ENCODE assay signal across 22 cellular contexts in genomic region chrX:134181261-134181660, GRCh38. TPM values are rescaled to one million over a fixed set of nuclear protein-coding genes. Genes with fewer than 3 reads are reported as not detected.
"Had no signal": no experiment of that assay in that cellular context is flagged by ENCODE, and none has a peak within 500 bp of the region (broad histone marks: within the 10 kb centered on the region; RNA-seq: fewer than 3 reads in every experiment).

No MANE protein-coding gene starts in this region.

- H3K27me3 ChIP-seq: upper lobe of right lung had no signal

- H3K9me3 Mint-ChIP-seq: activated T-cell treated with anti-CD3 and anti-CD28 coated beads, Interleukin-2, amount 50 U/mL, for 72 hours; dendritic cell treated with granulocyte-macrophage colony-stimulating factor and Interleukin-4, amounts not matched to agents 40 ng/mL and 50 ng/mL, for 4 days; memory B cell; naive thymus-derived CD8-positive, alpha-beta T cell; stimulated activated naive B cell treated with anti-CD40 and anti-IgM and Interleukin-4, amounts not matched to agents 10 μg/mL and 1 μg/mL and 100 μg/mL, for 72 hours had no signal

- H3K36me3 Mint-ChIP-seq: memory B cell; naive thymus-derived CD8-positive, alpha-beta T cell; stimulated activated naive B cell treated with anti-CD40 and anti-IgM and Interleukin-4, amounts not matched to agents 10 μg/mL and 1 μg/mL and 100 μg/mL, for 72 hours had no signal

- H3K27ac ChIP-seq: foreskin keratinocyte, spleen, thoracic aorta, upper lobe of right lung, VCaP had no signal

- H3K4me1 Mint-ChIP-seq: memory B cell; stimulated activated naive B cell treated with anti-CD40 and anti-IgM and Interleukin-4, amounts not matched to agents 10 μg/mL and 1 μg/mL and 100 μg/mL, for 72 hours had no signal

- ATAC-seq: activated T-cell treated with anti-CD3 and anti-CD28 coated beads, Interleukin-2, amount 50 U/mL, for 72 hours; foreskin keratinocyte; left ventricle myocardium superior; naive thymus-derived CD8-positive, alpha-beta T cell; stimulated activated naive B cell treated with anti-CD40 and anti-IgM and Interleukin-4, amounts not matched to agents 10 μg/mL and 1 μg/mL and 100 μg/mL, for 72 hours; upper lobe of right lung had no signal

- H3K4me1 ChIP-seq: foreskin keratinocyte, upper lobe of right lung had no signal

- H3K27ac Mint-ChIP-seq: activated T-cell treated with anti-CD3 and anti-CD28 coated beads, Interleukin-2, amount 50 U/mL, for 72 hours; dendritic cell treated with granulocyte-macrophage colony-stimulating factor and Interleukin-4, amounts not matched to agents 40 ng/mL and 50 ng/mL, for 4 days; memory B cell; naive thymus-derived CD8-positive, alpha-beta T cell; stimulated activated naive B cell treated with anti-CD40 and anti-IgM and Interleukin-4, amounts not matched to agents 10 μg/mL and 1 μg/mL and 100 μg/mL, for 72 hours had no signal

- H3K36me3 ChIP-seq: spleen, thoracic aorta, upper lobe of right lung had no signal

- FAIRE-seq: bronchial epithelial cell had no signal

- H3K4me3 Mint-ChIP-seq: activated T-cell treated with anti-CD3 and anti-CD28 coated beads, Interleukin-2, amount 50 U/mL, for 72 hours; dendritic cell treated with granulocyte-macrophage colony-stimulating factor and Interleukin-4, amounts not matched to agents 40 ng/mL and 50 ng/mL, for 4 days; memory B cell; naive thymus-derived CD8-positive, alpha-beta T cell; stimulated activated naive B cell treated with anti-CD40 and anti-IgM and Interleukin-4, amounts not matched to agents 10 μg/mL and 1 μg/mL and 100 μg/mL, for 72 hours had no signal

- H3K4me3 ChIP-seq: spleen, thoracic aorta, upper lobe of right lung had no signal

- DNase-seq: activated CD4-positive, alpha-beta T cell treated with anti-CD3 and anti-CD28 coated beads, Interleukin-2, amount 50 U/mL, for 4 hours; activated effector memory CD4-positive, alpha-beta T cell treated with anti-CD3 and anti-CD28 coated beads, Interleukin-2, amount 50 U/mL, for 16 hours; activated naive CD4-positive, alpha-beta T cell treated with anti-CD3 and anti-CD28 coated beads, Interleukin-2, amount 50 U/mL, for 16 hours; activated T-cell treated with anti-CD3 and anti-CD28 coated beads, Interleukin-2, amount 50 U/mL, for 72 hours; aorta; effector memory CD4-positive, alpha-beta T cell; foreskin keratinocyte; glutamatergic neuron; hypothalamus; left ventricle myocardium superior; naive thymus-derived CD8-positive, alpha-beta T cell; retina; spleen; stimulated activated naive B cell treated with anti-CD40 and anti-IgM and Interleukin-4, amounts not matched to agents 10 μg/mL and 1 μg/mL and 100 μg/mL, for 72 hours; T-helper 2 cell; upper lobe of right lung had no signal

- H3K9me3 ChIP-seq: spleen, thoracic aorta, upper lobe of right lung had no signal

RNA-seq across cellular contexts. Expression of gene CCDC160, which starts 55.7 kb away (rescaled TPM):
- total RNA-seq: activated CD8-positive, alpha-beta memory T cell treated with anti-CD3 and anti-CD28 coated beads for 36 hours; activated T-cell treated with anti-CD3 and anti-CD28 coated beads, Interleukin-2, amount 50 U/mL, for 72 hours; aorta; bronchial epithelial cell; foreskin keratinocyte; left ventricle myocardium superior; naive thymus-derived CD8-positive, alpha-beta T cell; upper lobe of right lung had no signal
- polyA plus RNA-seq: aorta; foreskin keratinocyte; naive thymus-derived CD8-positive, alpha-beta T cell had no signal
